Comparison of ENCODE assay signal across 12 cellular contexts in the genomic region with DNA sequence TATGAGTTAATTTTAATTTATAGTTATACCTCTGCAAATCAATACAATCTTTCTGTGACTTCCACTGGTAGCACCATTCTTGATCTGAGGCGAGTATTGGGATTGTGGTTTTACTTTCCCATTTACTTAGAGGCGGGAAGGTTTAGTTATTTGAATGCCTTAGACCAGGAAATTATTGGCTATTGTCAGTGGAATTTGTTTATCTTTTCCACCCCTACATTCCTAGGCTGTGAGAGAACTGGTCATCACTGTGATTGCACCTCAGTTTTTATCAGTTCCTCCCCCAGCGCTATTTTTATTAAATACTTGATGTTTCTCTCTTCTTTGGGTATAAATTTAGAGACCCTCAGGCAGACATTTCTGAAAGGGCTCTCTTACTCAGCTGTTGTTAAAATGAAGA. TPM values are rescaled to one million over a fixed set of nuclear protein-coding genes. Genes with fewer than 3 reads are reported as not detected.
DNase-seq lines count a peak whose midpoint lies in the region; ATAC-seq and TF ChIP-seq lines count a peak whose summit lies in the region.
"Had no signal": no experiment of that assay in that cellular context is flagged by ENCODE, and none has a peak within 500 bp of the region (broad histone marks: within the 10 kb centered on the region; RNA-seq: fewer than 3 reads in every experiment).

No MANE protein-coding gene starts in this region.

- TF ChIP-seq POLR2A in breast epithelium (IDR thresholded peaks at IDR 0.05) = no peak

- WGBS in smooth muscle cell (ENCODE audit: low lambda C conversion rate) = 35% methylated on average over 3 of the region's 3 CpGs

- peak; percentile 38 for DNase-seq in MCF 10A (ENCODE audit: unreplicated experiment)
- no peak for DNase-seq in breast epithelium (ENCODE audit: low spot score in 2 of 2)
- DNase-seq in astrocyte of the cerebellum (ENCODE audit: low read depth) = peak; percentile 15
- DNase-seq in smooth muscle cell (lab: John Stamatoyannopoulos, UW; ENCODE audit: unreplicated experiment) = no peak
- no peak for DNase-seq in NCI-H128 (lab: John Stamatoyannopoulos, UW; ENCODE audit: unreplicated experiment)
- DNase-seq in NCI-H1417 treated with DMSO at 0.1 percent for 48 hours (lab: John Stamatoyannopoulos, UW) = no peak
- DNase-seq: 8988T; activated B cell treated with CpG ODN at 0.5 μM for 24 hours; activated effector memory CD4-positive, alpha-beta T cell treated with anti-CD3 and anti-CD28 coated beads, Interleukin-2, amount 50 U/mL, for 16 hours; effector CD8-positive, alpha-beta T cell had no signal

- no peaks in the 10 kb centered on the region for H3K27me3 ChIP-seq in breast epithelium
- peaks cover 4% of the 10 kb centered on the region for H3K27me3 ChIP-seq in iPS-20b (ENCODE audit: insufficient read depth, low read length)
- H3K27me3 ChIP-seq in smooth muscle cell (ENCODE audit: low read depth) = no peaks in the 10 kb centered on the region

- intact Hi-C loops in MCF 10A (cut with micrococcal nuclease) = no loop called here
- intact Hi-C loops in breast epithelium (cut with DNase I; ENCODE audit: low total_unique reads) = no loop called here

- peak overlapping the region; percentile 90 for H3K27ac Mint-ChIP-seq in MCF 10A (ENCODE audit: low read depth, unreplicated experiment)
- H3K27ac Mint-ChIP-seq: activated B cell treated with CpG ODN at 0.5 μM for 24 hours had no signal

- H3K9ac ChIP-seq in iPS-20b (ENCODE audit: low read depth, low read length) = no peak overlapping the region
- no peak overlapping the region for H3K9ac ChIP-seq in smooth muscle cell (ENCODE audit: low read depth)

- H3K4me2 ChIP-seq in smooth muscle cell = peak overlapping the region; percentile 65

- H2AFZ ChIP-seq in smooth muscle cell (ENCODE audit: low read depth) = no peak overlapping the region

- no TSS peak for BruUV-seq in MCF 10A (replicated peaks; lab: Mats Ljungman, UMichigan)

- no peaks in the 10 kb centered on the region for H3F3A ChIP-seq in smooth muscle cell (ENCODE audit: low read depth)

- H3K9me3 ChIP-seq in breast epithelium = no peaks in the 10 kb centered on the region
- no peaks in the 10 kb centered on the region for H3K9me3 ChIP-seq in iPS-20b (ENCODE audit: insufficient read depth, low read depth, low read length)
- no peaks in the 10 kb centered on the region for H3K9me3 ChIP-seq in smooth muscle cell (replicated peaks; ENCODE audit: low read depth)

- H3K4me3 Mint-ChIP-seq in MCF 10A (ENCODE audit: unreplicated experiment) = peak overlapping the region; percentile 38
- H3K4me3 Mint-ChIP-seq: activated B cell treated with CpG ODN at 0.5 μM for 24 hours had no signal

- H3K79me2 ChIP-seq in smooth muscle cell (ENCODE audit: low read depth) = no peaks in the 10 kb centered on the region

- TF ChIP-seq CTCF in MCF 10A (IDR thresholded peaks at IDR 0.05; ENCODE audit: unreplicated experiment) = no peak
- TF ChIP-seq CTCF in breast epithelium (IDR thresholded peaks at IDR 0.05) = no peak
- no peak for TF ChIP-seq CTCF in astrocyte of the cerebellum (IDR thresholded peaks at IDR 0.05; ENCODE audit: low read depth, low read length, missing control alignments)
- TF ChIP-seq CTCF in smooth muscle cell (IDR thresholded peaks at IDR 0.05; ENCODE audit: borderline replicate concordance, insufficient read depth, poor library complexity, severe bottlenecking) = no peak

- H3K36me3 Mint-ChIP-seq in MCF 10A (ENCODE audit: insufficient read depth, unreplicated experiment) = no peaks in the 10 kb centered on the region

- H3K9me3 Mint-ChIP-seq in MCF 10A (ENCODE audit: unreplicated experiment) = no peaks in the 10 kb centered on the region
- H3K9me3 Mint-ChIP-seq: activated B cell treated with CpG ODN at 0.5 μM for 24 hours had no signal

- no peaks in the 10 kb centered on the region for H3K4me1 ChIP-seq in breast epithelium
- peaks cover 50% of the 10 kb centered on the region for H3K4me1 ChIP-seq in iPS-20b (ENCODE audit: insufficient read depth, low read length)
- peaks cover 51% of the 10 kb centered on the region for H3K4me1 ChIP-seq in smooth muscle cell (ENCODE audit: low read depth)

- H3K4me3 ChIP-seq in breast epithelium = no peak overlapping the region
- no peak overlapping the region for H3K4me3 ChIP-seq in astrocyte of the cerebellum (ENCODE audit: low read depth, low read length)
- peak overlapping the region; percentile 27; the same call in 1 of the 2 replicates for H3K4me3 ChIP-seq in iPS-20b (ENCODE audit: low read length)
- peak overlapping the region; percentile 17 for H3K4me3 ChIP-seq in smooth muscle cell

- CTCF ChIA-PET in MCF 10A (lab: Yijun Ruan, JAX) = interaction anchor here (0.7 to 9.3 kb wide), 8 partner anchors 19 to 408 kb away, joined by 3 to 118 read pairs (median 5); a partner anchor contains a TSS

- no peak overlapping the region for H3K27ac ChIP-seq in breast epithelium
- H3K27ac ChIP-seq in iPS-20b (ENCODE audit: low read length) = no peak overlapping the region
- peak overlapping the region; percentile 49 for H3K27ac ChIP-seq in smooth muscle cell (ENCODE audit: low read depth)

- no peak for ATAC-seq in HG03135 (IDR thresholded peaks at IDR 0.05; ENCODE audit: unreplicated experiment)

- in situ Hi-C loops in astrocyte of the cerebellum (cut with HindIII; ENCODE audit: low sequenced_read_pairs) = no loop called here

- peaks cover 44% of the 10 kb centered on the region for H3K4me1 Mint-ChIP-seq in MCF 10A (ENCODE audit: insufficient read depth, unreplicated experiment)

- H4K20me1 ChIP-seq in smooth muscle cell (ENCODE audit: low read depth) = no peaks in the 10 kb centered on the region

- POLR2A ChIA-PET in MCF 10A (lab: Yijun Ruan, JAX) = interaction anchor here (0.5 to 10.5 kb wide), 7 partner anchors 18 to 1820 kb away, joined by 3 to 120 read pairs (median 7); a partner anchor contains a TSS

- H3K36me3 ChIP-seq in breast epithelium (no peaks in the 10 kb centered on the region), iPS-20b (ENCODE audit: insufficient read depth, low read depth, low read length) (no peaks in the 10 kb centered on the region), smooth muscle cell (ENCODE audit: low read depth) (no peaks in the 10 kb centered on the region)

- no peaks in the 10 kb centered on the region for H3K27me3 Mint-ChIP-seq in MCF 10A (ENCODE audit: insufficient read depth, unreplicated experiment)
- H3K27me3 Mint-ChIP-seq: activated B cell treated with CpG ODN at 0.5 μM for 24 hours had no signal

RNA-seq across cellular contexts. Expression of a gene that starts 29.9 kb away (rescaled TPM):
- total RNA-seq in MCF 10A (2022) (21.2 and 32.0 TPM in 2 replicates), breast epithelium (10 to 100 TPM; 16.3 to 64.7 (median 29.8) TPM), smooth muscle cell (5.3 and 11.2 TPM in 2 replicates)
- polyA plus RNA-seq in smooth muscle cell = 4.1 and 5.1 TPM in 2 replicates

Comparison
In these comparisons a context has a peak if more than half of its experiments do, and no peak if none do; other contexts are left out.
1. DNase-seq: peak in MCF 10A (single experiment) and astrocyte of the cerebellum (single experiment); none in breast epithelium (0 of 2), smooth muscle cell (single experiment), NCI-H128 (single experiment) and NCI-H1417 treated with DMSO at 0.1 percent for 48 hours (single experiment).
2. H3K4me3 ChIP-seq: peak in iPS-20b (single experiment) and smooth muscle cell (single experiment); none in breast epithelium (0 of 3) and astrocyte of the cerebellum (single experiment).